In genomic region chr6:123768939-123769338, GRCh38 we compare ENCODE assay signal across 25 cellular contexts. TPM values are rescaled to one million over a fixed set of nuclear protein-coding genes. Genes with fewer than 3 reads are reported as not detected.
"Had no signal": no experiment of that assay in that cellular context is flagged by ENCODE, and none has a peak within 500 bp of the region (broad histone marks: within the 10 kb centered on the region; RNA-seq: fewer than 3 reads in every experiment).

No MANE protein-coding gene starts in this region.

- H3K9me3 Mint-ChIP-seq: dendritic cell treated with granulocyte-macrophage colony-stimulating factor and Interleukin-4, amounts not matched to agents 40 ng/mL and 50 ng/mL, for 4 days; endodermal cell; nephron progenitor cell; stimulated activated naive B cell treated with anti-CD40 and anti-IgM and Interleukin-4, amounts not matched to agents 10 μg/mL and 1 μg/mL and 100 μg/mL, for 72 hours had no signal

- H3K27ac Mint-ChIP-seq: dendritic cell treated with granulocyte-macrophage colony-stimulating factor and Interleukin-4, amounts not matched to agents 40 ng/mL and 50 ng/mL, for 4 days; endodermal cell; naive thymus-derived CD8-positive, alpha-beta T cell; nephron progenitor cell; stimulated activated naive B cell treated with anti-CD40 and anti-IgM and Interleukin-4, amounts not matched to agents 10 μg/mL and 1 μg/mL and 100 μg/mL, for 72 hours had no signal

- H3K9me3 ChIP-seq: gastroesophageal sphincter, heart left ventricle, lower lobe of right lung, pancreas, right lobe of liver, suprapubic skin, transverse colon, vagina had no signal

- H3K4me3 ChIP-seq: gastroesophageal sphincter, heart left ventricle, hepatocyte, lower lobe of right lung, pancreas, right lobe of liver, suprapubic skin, transverse colon, vagina had no signal

- H3K4me1 ChIP-seq: foreskin keratinocyte, gastroesophageal sphincter, heart left ventricle, lower lobe of right lung, pancreas, right lobe of liver, suprapubic skin, transverse colon, vagina had no signal

- H3K36me3 Mint-ChIP-seq: naive thymus-derived CD8-positive, alpha-beta T cell; stimulated activated naive B cell treated with anti-CD40 and anti-IgM and Interleukin-4, amounts not matched to agents 10 μg/mL and 1 μg/mL and 100 μg/mL, for 72 hours had no signal

- ATAC-seq: esophagus mucosa; foreskin keratinocyte; gastroesophageal sphincter; heart left ventricle; left ventricle myocardium superior; lower lobe of right lung; naive thymus-derived CD8-positive, alpha-beta T cell; pancreas; right lobe of liver; stimulated activated naive B cell treated with anti-CD40 and anti-IgM and Interleukin-4, amounts not matched to agents 10 μg/mL and 1 μg/mL and 100 μg/mL, for 72 hours; stimulated activated naive CD8-positive, alpha-beta T cell treated with anti-CD3 and anti-CD28 coated beads, Interleukin-15, amount 100 ng/mL, for 72 hours had no signal

- H3K4me2 ChIP-seq: hepatocyte had no signal

- H3K79me2 ChIP-seq: hepatocyte had no signal

- H3K27me3 Mint-ChIP-seq: dendritic cell treated with granulocyte-macrophage colony-stimulating factor and Interleukin-4, amounts not matched to agents 40 ng/mL and 50 ng/mL, for 4 days; stimulated activated naive B cell treated with anti-CD40 and anti-IgM and Interleukin-4, amounts not matched to agents 10 μg/mL and 1 μg/mL and 100 μg/mL, for 72 hours; stimulated activated naive CD8-positive, alpha-beta T cell treated with anti-CD3 and anti-CD28 coated beads, Interleukin-15, amount 100 ng/mL, for 72 hours had no signal

- H3K4me1 Mint-ChIP-seq: naive thymus-derived CD8-positive, alpha-beta T cell; nephron progenitor cell; stimulated activated naive B cell treated with anti-CD40 and anti-IgM and Interleukin-4, amounts not matched to agents 10 μg/mL and 1 μg/mL and 100 μg/mL, for 72 hours; stimulated activated naive CD8-positive, alpha-beta T cell treated with anti-CD3 and anti-CD28 coated beads, Interleukin-15, amount 100 ng/mL, for 72 hours had no signal

- H3K4me3 Mint-ChIP-seq: dendritic cell treated with granulocyte-macrophage colony-stimulating factor and Interleukin-4, amounts not matched to agents 40 ng/mL and 50 ng/mL, for 4 days; endodermal cell; naive thymus-derived CD8-positive, alpha-beta T cell; nephron progenitor cell; stimulated activated naive B cell treated with anti-CD40 and anti-IgM and Interleukin-4, amounts not matched to agents 10 μg/mL and 1 μg/mL and 100 μg/mL, for 72 hours; stimulated activated naive CD8-positive, alpha-beta T cell treated with anti-CD3 and anti-CD28 coated beads, Interleukin-15, amount 100 ng/mL, for 72 hours had no signal

- H3K36me3 ChIP-seq: gastroesophageal sphincter, heart left ventricle, lower lobe of right lung, pancreas, right lobe of liver, suprapubic skin, transverse colon, vagina had no signal

- H3K27ac ChIP-seq: epithelial cell of prostate, foreskin keratinocyte, gastroesophageal sphincter, heart left ventricle, hepatocyte, lower lobe of right lung, pancreas, right lobe of liver, suprapubic skin, transverse colon, vagina had no signal

- DNase-seq: effector CD8-positive, alpha-beta T cell; endodermal cell; foreskin keratinocyte; heart left ventricle; left ventricle myocardium superior; lower lobe of right lung; naive thymus-derived CD8-positive, alpha-beta T cell; nephron progenitor cell; pancreas; right lobe of liver; small intestine; stimulated activated CD4-positive, alpha-beta T cell treated with anti-CD3 and anti-CD28 coated beads, Interleukin-15, amount 100 ng/mL, for 24 hours; stimulated activated CD4-positive, alpha-beta T cell treated with anti-CD3 and anti-CD28 coated beads, Interleukin-2, amount 100 ng/mL, for 48 hours; stimulated activated naive B cell treated with anti-CD40 and anti-IgM and Interleukin-4, amounts not matched to agents 10 μg/mL and 1 μg/mL and 100 μg/mL, for 72 hours; stimulated activated naive CD8-positive, alpha-beta T cell treated with anti-CD3 and anti-CD28 coated beads, Interleukin-15, amount 100 ng/mL, for 72 hours; transverse colon had no signal

- H3K27me3 ChIP-seq: gastroesophageal sphincter, heart left ventricle, hepatocyte, right lobe of liver, suprapubic skin, transverse colon, vagina had no signal

- H2AFZ ChIP-seq: hepatocyte had no signal

RNA-seq across cellular contexts. Expression of gene NKAIN2, which starts 34.7 kb away (rescaled TPM):
- total RNA-seq: esophagus mucosa; fibroblast of lung; foreskin keratinocyte; naive thymus-derived CD8-positive, alpha-beta T cell; omental fat pad; vagina had no signal
